ENCODE assay signal across 9 cellular contexts in genomic region chr22:26503758-26504157, GRCh38. TPM values are rescaled to one million over a fixed set of nuclear protein-coding genes. Genes with fewer than 3 reads are reported as not detected.
DNase-seq lines count a peak whose midpoint lies in the region; ATAC-seq and TF ChIP-seq lines count a peak whose summit lies in the region.
"Had no signal": no experiment of that assay in that cellular context is flagged by ENCODE, and none has a peak within 500 bp of the region (broad histone marks: within the 10 kb centered on the region; RNA-seq: fewer than 3 reads in every experiment).

No MANE protein-coding gene starts in this region.

- no peaks in the 10 kb centered on the region for H3K27me3 ChIP-seq in CD4-positive, alpha-beta memory T cell (ENCODE audit: insufficient read depth, low read length)
- no peaks in the 10 kb centered on the region for H3K27me3 ChIP-seq in HL-60 (ENCODE audit: insufficient read depth, poor library complexity, severe bottlenecking)
- no peaks in the 10 kb centered on the region for H3K27me3 ChIP-seq in layer of hippocampus (ENCODE audit: control insufficient read depth, insufficient read depth, low read length)

- no peak overlapping the region for H3K4me3 ChIP-seq in CD4-positive, alpha-beta memory T cell (ENCODE audit: low read length in 2 of 2)
- H3K4me3 ChIP-seq in HL-60 (replicated peaks; ENCODE audit: insufficient read depth, low read length): no peak overlapping the region

- H3K4me1 Mint-ChIP-seq in CD4-positive, alpha-beta memory T cell: peaks cover 16 to 27% (median 23%) of the 10 kb centered on the region in 4 donors
- peaks cover 26% of the 10 kb centered on the region for H3K4me1 Mint-ChIP-seq in activated naive CD8-positive, alpha-beta T cell (ENCODE audit: low read depth)

- intact Hi-C loops in CD4-positive, alpha-beta memory T cell (cut with micrococcal nuclease): loop anchor here (1.0 kb wide), 1 partner anchor 162 kb away; no protein-coding TSS in a partner anchor

- H3K36me3 Mint-ChIP-seq in CD4-positive, alpha-beta memory T cell: peaks cover 52 to 76% of the 10 kb centered on the region in 2 donors
- peaks cover 9% of the 10 kb centered on the region for H3K36me3 Mint-ChIP-seq in activated naive CD8-positive, alpha-beta T cell

- H3K9me3 ChIP-seq in CD4-positive, alpha-beta memory T cell (ENCODE audit: control insufficient read depth in 1 of 2, low read length in 2 of 2): no peaks in the 10 kb centered on the region

- peaks cover 85% of the 10 kb centered on the region for H3K36me3 ChIP-seq in CD4-positive, alpha-beta memory T cell (ENCODE audit: insufficient read depth, low read length)

- POLR2A ChIA-PET in CD4-positive, alpha-beta memory T cell (lab: Charles Lee; ENCODE audit: partially characterized antibody): interaction anchor here (1.0 to 7.8 kb wide), 9 partner anchors 8 to 170 kb away, joined by 3 to 40 read pairs (median 5); partner anchors contain the start of genes HPS4, SRRD and TFIP11

- no peaks in the 10 kb centered on the region for H3K27me3 Mint-ChIP-seq in CD4-positive, alpha-beta memory T cell
- no peaks in the 10 kb centered on the region for H3K27me3 Mint-ChIP-seq in activated naive CD8-positive, alpha-beta T cell

- no peak overlapping the region for H3K27ac ChIP-seq in CD4-positive, alpha-beta memory T cell (ENCODE audit: low read depth, low read length)
- H3K27ac ChIP-seq in HL-60 (replicated peaks): 0 out of 2 replicates have a peak overlapping the region, but pooled peaks have one; percentile 31
- peak overlapping the region; percentile 71 for H3K27ac ChIP-seq in layer of hippocampus (ENCODE audit: low read depth, low read length)

- peaks cover 0 to 4% (median 0%) of the 10 kb centered on the region in 8 donors for H3K9me3 Mint-ChIP-seq in CD4-positive, alpha-beta memory T cell
- no peaks in the 10 kb centered on the region for H3K9me3 Mint-ChIP-seq in activated naive CD8-positive, alpha-beta T cell (ENCODE audit: low read depth)
- H3K9me3 Mint-ChIP-seq: CD14-positive monocyte had no signal

- DNase-seq in CD4-positive, alpha-beta memory T cell: no peak
- DNase-seq in HL-60 (ENCODE audit: low read depth in 1 of 2, low spot score in 1 of 2) (no peak), NCI-H2081 (lab: John Stamatoyannopoulos, UW) (no peak), medulla oblongata (ENCODE audit: extremely low spot score) (no peak), NCI-H524 (lab: John Stamatoyannopoulos, UW) (no peak)

- no peak for TF ChIP-seq CTCF in HL-60 (IDR thresholded peaks at IDR 0.05; ENCODE audit: insufficient read depth, low read length)

- CTCF ChIA-PET in CD4-positive, alpha-beta memory T cell (lab: Charles Lee; ENCODE audit: partially characterized antibody): interaction anchor here (0.8 to 4.4 kb wide), 16 partner anchors 9 to 169 kb away, joined by 3 to 32 read pairs (median 4); partner anchors contain the start of genes HPS4, MIAT, SRRD and TFIP11

- H3K4me3 Mint-ChIP-seq in CD4-positive, alpha-beta memory T cell: peak overlapping the region in 2 of 8 donors; percentile 56 to 76
- H3K4me3 Mint-ChIP-seq in activated naive CD8-positive, alpha-beta T cell: peak overlapping the region; percentile 53

- peaks cover 22% of the 10 kb centered on the region for H3K4me1 ChIP-seq in CD4-positive, alpha-beta memory T cell (ENCODE audit: insufficient read depth, low read length)

- no peak for ATAC-seq in GM18498 (IDR thresholded peaks at IDR 0.05; ENCODE audit: unreplicated experiment)

- peak overlapping the region in 6 of 7 donors; percentile 42 to 93 (median 80) for H3K27ac Mint-ChIP-seq in CD4-positive, alpha-beta memory T cell
- H3K27ac Mint-ChIP-seq in activated naive CD8-positive, alpha-beta T cell: peak overlapping the region; percentile 28

RNA-seq across cellular contexts. Expression of gene TFIP11, which starts 8.5 kb away (rescaled TPM):
- 10 to 100 TPM; 72.7 to 74.5 TPM for total RNA-seq in CD4-positive, alpha-beta memory T cell
- polyA plus RNA-seq in CD4-positive, alpha-beta memory T cell: 10 to 100 TPM; 22.2 to 45.4 TPM

RNA-seq across cellular contexts. Expression of gene SRRD, which starts 20.1 kb away (rescaled TPM):
- 10 to 100 TPM; 19.5 to 20.7 TPM for total RNA-seq in CD4-positive, alpha-beta memory T cell
- polyA plus RNA-seq in CD4-positive, alpha-beta memory T cell: 10 to 100 TPM; 17.6 to 28.9 TPM

RNA-seq across cellular contexts. Expression of gene HPS4, which starts 20.2 kb away (rescaled TPM):
- total RNA-seq in CD4-positive, alpha-beta memory T cell: 10 to 100 TPM; 54.0 to 59.7 TPM
- polyA plus RNA-seq in CD4-positive, alpha-beta memory T cell: 10 to 100 TPM in 1 of 2 donors, 1 to 10 TPM in 1; 7.9 to 19.7 TPM
